24 cellular contexts compared by ENCODE assay signal in the genomic region with DNA sequence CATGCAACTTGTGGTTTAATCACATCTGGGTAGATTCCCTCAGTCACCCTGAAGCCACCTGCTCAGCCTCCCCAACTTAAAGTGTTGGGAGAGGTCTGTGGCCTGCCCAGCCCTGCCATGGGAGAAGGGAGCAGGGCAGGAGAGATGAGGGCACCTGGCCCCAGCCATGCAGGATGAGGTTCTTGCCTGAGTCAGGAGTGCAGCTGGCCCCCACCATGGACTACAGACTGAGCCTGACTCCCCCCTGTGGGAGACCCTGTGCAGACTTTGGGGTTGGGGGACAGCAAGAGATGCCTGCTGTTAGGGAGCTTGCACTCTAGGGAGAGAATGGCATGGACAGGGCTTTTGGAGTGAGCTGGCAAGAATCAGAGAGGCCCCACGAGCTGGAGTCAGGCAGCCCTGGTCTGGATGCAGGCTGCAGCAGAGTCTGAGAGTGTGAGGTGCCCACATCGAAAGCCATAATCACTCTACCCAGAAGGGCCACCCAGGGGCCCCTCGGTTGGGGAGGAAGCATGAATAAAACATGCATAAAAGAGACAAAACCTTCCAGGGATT. TPM values are rescaled to one million over a fixed set of nuclear protein-coding genes. Genes with fewer than 3 reads are reported as not detected.
DNase-seq lines count a peak whose midpoint lies in the region; ATAC-seq and TF ChIP-seq lines count a peak whose summit lies in the region.
"Had no signal": no experiment of that assay in that cellular context is flagged by ENCODE, and none has a peak within 500 bp of the region (broad histone marks: within the 10 kb centered on the region; RNA-seq: fewer than 3 reads in every experiment).

No MANE protein-coding gene starts in this region.

- ATAC-seq in right cardiac atrium (no peak), left cardiac atrium (no peak), GM19455 (IDR thresholded peaks at IDR 0.05; ENCODE audit: unreplicated experiment) (no peak)

- TF ChIP-seq CTCF in ascending aorta (IDR thresholded peaks at IDR 0.05), result no peak

- WGBS in right cardiac atrium, result 53% methylated on average over 3 of the region's 3 CpGs

- H3K4me1 ChIP-seq in right cardiac atrium (ENCODE audit: control insufficient read depth, insufficient read depth, low read length) (no peaks in the 10 kb centered on the region), ascending aorta (no peaks in the 10 kb centered on the region)
- H3K4me1 ChIP-seq: HAP-1 had no signal

- no peaks in the 10 kb centered on the region for H3K36me3 ChIP-seq in ascending aorta
- H3K36me3 ChIP-seq: BLaER1 treated with 17β-estradiol and CSF1 and Interleukin-3, amounts not matched to agents 10 nM and 100 nM; HAP-1; MG63 had no signal

- H3K9me3 ChIP-seq in right cardiac atrium (ENCODE audit: control insufficient read depth, low read length) (no peaks in the 10 kb centered on the region), ascending aorta (no peaks in the 10 kb centered on the region)
- H3K9me3 ChIP-seq: BLaER1 treated with 17β-estradiol and CSF1 and Interleukin-3, amounts not matched to agents 10 nM and 100 nM; HAP-1; MG63 had no signal

- no peaks in the 10 kb centered on the region for H3K27me3 ChIP-seq in right cardiac atrium (ENCODE audit: control insufficient read depth, insufficient read depth)
- no peaks in the 10 kb centered on the region for H3K27me3 ChIP-seq in ascending aorta
- H3K27me3 ChIP-seq: BLaER1 treated with 17β-estradiol and CSF1 and Interleukin-3, amounts not matched to agents 10 nM and 100 nM; MG63 had no signal

- H3K27ac ChIP-seq in right cardiac atrium (ENCODE audit: low read length) (no peak overlapping the region), ascending aorta (no peak overlapping the region)
- H3K27ac ChIP-seq: BLaER1 treated with 17β-estradiol and CSF1 and Interleukin-3, amounts not matched to agents 10 nM and 100 nM had no signal

- peak; percentile 59 for DNase-seq in cardiac septum (ENCODE audit: low spot score)
- DNase-seq in right cardiac atrium, result no peak
- DNase-seq in left cardiac atrium, result peak; percentile 17
- DNase-seq in mesenteric fat pad (ENCODE audit: low spot score), result peak; percentile 78
- no peak for DNase-seq in ascending aorta (ENCODE audit: low spot score in 2 of 2)
- DNase-seq in activated gamma-delta T cell treated with Interleukin-2 at 50 U/mL for 16 hours, result no peak
- DNase-seq: CD4-positive, alpha-beta memory T cell; COR-L47; DMS53; GOT3; HFFc6; IMR-90; KG1; MG63; NCI-H1105 treated with DMSO at 0.1 percent for 48 hours; NCI-H146; NCI-H2029; NCI-H446; NCI-H524 treated with DMSO at 0.1 percent for 48 hours; NCI-H774; SHP77 had no signal

- no peak overlapping the region for H3K4me3 ChIP-seq in right cardiac atrium (ENCODE audit: low read length)
- H3K4me3 ChIP-seq in ascending aorta, result no peak overlapping the region
- H3K4me3 ChIP-seq: BLaER1 treated with 17β-estradiol and CSF1 and Interleukin-3, amounts not matched to agents 10 nM and 100 nM; HAP-1; MG63 had no signal

- intact Hi-C loops in cardiac septum (cut with DNase I), result no loop called here
- intact Hi-C loops in right cardiac atrium (cut with DNase I), result no loop called here
- intact Hi-C loops in left cardiac atrium (cut with DNase I), result no loop called here
- intact Hi-C loops in ascending aorta (cut with DNase I), result no loop called here

RNA-seq across cellular contexts. Expression of a gene that starts 34.7 kb away (rescaled TPM):
- total RNA-seq in cardiac septum (55.4 TPM), right cardiac atrium (10 to 100 TPM in 1 of 4 donors, 1 to 10 TPM in 3; 1.9 to 13.8 (median 5.6) TPM), left cardiac atrium (1 to 10 TPM; 1.4 to 9.9 TPM), mesenteric fat pad (1.8 TPM), ascending aorta (not detected)
- 11.0 TPM for polyA plus RNA-seq in right cardiac atrium

Comparison
In these comparisons a context has a peak if more than half of its experiments do, and no peak if none do; other contexts are left out.
1. DNase-seq: peak in cardiac septum (single experiment), left cardiac atrium (single experiment) and mesenteric fat pad (single experiment); none in right cardiac atrium (0 of 3), ascending aorta (0 of 2) and activated gamma-delta T cell treated with Interleukin-2 at 50 U/mL for 16 hours (single experiment).